ENCODE assay signal across 1 cellular context in genomic region chr13:77831870-77832269, GRCh38.
TF ChIP-seq lines count a peak whose summit lies in the region.

No MANE protein-coding gene starts in this region.

TF ChIP-seq in SK-N-SH, 30 proteins besides CTCF, POLR2A, EP300 and RAD21 (continued from another document):
- TF ChIP-seq, protein P1, sequence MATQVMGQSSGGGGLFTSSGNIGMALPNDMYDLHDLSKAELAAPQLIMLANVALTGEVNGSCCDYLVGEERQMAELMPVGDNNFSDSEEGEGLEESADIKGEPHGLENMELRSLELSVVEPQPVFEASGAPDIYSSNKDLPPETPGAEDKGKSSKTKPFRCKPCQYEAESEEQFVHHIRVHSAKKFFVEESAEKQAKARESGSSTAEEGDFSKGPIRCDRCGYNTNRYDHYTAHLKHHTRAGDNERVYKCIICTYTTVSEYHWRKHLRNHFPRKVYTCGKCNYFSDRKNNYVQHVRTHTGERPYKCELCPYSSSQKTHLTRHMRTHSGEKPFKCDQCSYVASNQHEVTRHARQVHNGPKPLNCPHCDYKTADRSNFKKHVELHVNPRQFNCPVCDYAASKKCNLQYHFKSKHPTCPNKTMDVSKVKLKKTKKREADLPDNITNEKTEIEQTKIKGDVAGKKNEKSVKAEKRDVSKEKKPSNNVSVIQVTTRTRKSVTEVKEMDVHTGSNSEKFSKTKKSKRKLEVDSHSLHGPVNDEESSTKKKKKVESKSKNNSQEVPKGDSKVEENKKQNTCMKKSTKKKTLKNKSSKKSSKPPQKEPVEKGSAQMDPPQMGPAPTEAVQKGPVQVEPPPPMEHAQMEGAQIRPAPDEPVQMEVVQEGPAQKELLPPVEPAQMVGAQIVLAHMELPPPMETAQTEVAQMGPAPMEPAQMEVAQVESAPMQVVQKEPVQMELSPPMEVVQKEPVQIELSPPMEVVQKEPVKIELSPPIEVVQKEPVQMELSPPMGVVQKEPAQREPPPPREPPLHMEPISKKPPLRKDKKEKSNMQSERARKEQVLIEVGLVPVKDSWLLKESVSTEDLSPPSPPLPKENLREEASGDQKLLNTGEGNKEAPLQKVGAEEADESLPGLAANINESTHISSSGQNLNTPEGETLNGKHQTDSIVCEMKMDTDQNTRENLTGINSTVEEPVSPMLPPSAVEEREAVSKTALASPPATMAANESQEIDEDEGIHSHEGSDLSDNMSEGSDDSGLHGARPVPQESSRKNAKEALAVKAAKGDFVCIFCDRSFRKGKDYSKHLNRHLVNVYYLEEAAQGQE (IDR thresholded peaks at IDR 0.05; ENCODE audit: low read depth, low read length), result no peak
- TF ChIP-seq, protein P2, sequence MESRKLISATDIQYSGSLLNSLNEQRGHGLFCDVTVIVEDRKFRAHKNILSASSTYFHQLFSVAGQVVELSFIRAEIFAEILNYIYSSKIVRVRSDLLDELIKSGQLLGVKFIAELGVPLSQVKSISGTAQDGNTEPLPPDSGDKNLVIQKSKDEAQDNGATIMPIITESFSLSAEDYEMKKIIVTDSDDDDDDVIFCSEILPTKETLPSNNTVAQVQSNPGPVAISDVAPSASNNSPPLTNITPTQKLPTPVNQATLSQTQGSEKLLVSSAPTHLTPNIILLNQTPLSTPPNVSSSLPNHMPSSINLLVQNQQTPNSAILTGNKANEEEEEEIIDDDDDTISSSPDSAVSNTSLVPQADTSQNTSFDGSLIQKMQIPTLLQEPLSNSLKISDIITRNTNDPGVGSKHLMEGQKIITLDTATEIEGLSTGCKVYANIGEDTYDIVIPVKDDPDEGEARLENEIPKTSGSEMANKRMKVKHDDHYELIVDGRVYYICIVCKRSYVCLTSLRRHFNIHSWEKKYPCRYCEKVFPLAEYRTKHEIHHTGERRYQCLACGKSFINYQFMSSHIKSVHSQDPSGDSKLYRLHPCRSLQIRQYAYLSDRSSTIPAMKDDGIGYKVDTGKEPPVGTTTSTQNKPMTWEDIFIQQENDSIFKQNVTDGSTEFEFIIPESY (IDR thresholded peaks at IDR 0.05; ENCODE audit: borderline replicate concordance, low read depth), result no peak
- TF ChIP-seq SMC3 (IDR thresholded peaks at IDR 0.05; ENCODE audit: low read depth, low read length), result no peak
TF ChIP-seq in SK-N-SH: peak in this region for 0.
